In genomic region chr7:90749262-90749661, GRCh38 we compare ENCODE assay signal across 1 cellular context.
TF ChIP-seq lines count a peak whose summit lies in the region.

No MANE protein-coding gene starts in this region.

TF ChIP-seq in GM23338, 12 proteins besides CTCF, POLR2A, EP300 and RAD21 (continued from another document):
- TF ChIP-seq ZNF462 (CRISPR knock-in tag; IDR thresholded peaks at IDR 0.05) = no peak
- TF ChIP-seq JUNB (IDR thresholded peaks at IDR 0.05; ENCODE audit: unreplicated experiment) = no peak
TF ChIP-seq in GM23338: peak in this region for 0.
